In the genomic region with DNA sequence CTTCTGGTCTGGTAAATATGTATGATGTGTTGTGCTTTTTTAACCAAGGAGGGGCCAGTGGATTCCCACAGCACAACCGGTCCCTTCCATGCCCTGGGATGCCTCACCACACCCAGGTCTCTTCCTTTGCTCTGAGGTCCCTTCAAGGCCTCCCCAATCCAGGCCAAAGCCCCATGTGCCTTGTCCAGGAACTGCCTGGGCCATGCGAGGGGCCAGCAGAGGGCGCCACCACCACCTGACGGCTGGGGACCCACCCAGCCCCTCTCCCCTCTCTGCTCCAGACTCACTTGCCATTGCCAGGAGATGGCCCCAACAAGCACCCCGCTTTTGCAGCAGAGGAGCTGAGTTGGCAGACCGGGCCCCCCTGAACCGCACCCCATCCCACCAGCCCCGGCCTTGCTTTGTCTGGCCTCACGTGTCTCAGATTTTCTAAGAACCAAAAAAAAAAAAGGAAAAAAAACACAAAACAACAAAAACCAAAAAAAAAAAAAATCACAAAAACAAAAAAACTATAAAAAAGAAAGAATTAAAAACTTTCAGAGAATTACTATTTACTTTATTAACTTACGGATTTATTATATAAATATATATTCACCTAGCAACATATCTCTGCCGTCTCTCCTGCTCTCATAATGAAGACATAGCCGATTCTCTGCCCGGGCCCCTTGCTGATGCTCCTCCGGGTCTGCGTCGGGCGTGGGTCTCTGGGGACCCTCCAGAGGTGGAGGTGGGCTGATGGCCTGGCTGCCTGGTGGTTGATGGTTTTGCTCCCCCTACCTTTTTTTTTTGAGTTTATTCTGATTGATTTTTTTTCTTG, we compare ENCODE assay signal across 8 cellular contexts. TPM values are rescaled to one million over a fixed set of nuclear protein-coding genes. Genes with fewer than 3 reads are reported as not detected.
A peak's percentile ranks its signal among the peaks of the same experiment; 100 is the strongest.
DNase-seq lines count a peak whose midpoint lies in the region; ATAC-seq and TF ChIP-seq lines count a peak whose summit lies in the region.

No MANE protein-coding gene starts in this region.

- no peaks in the 10 kb centered on the region for H3K27me3 ChIP-seq in DND-41 (ENCODE audit: insufficient read depth, low read length, poor library complexity)

- peak; percentile 88 for TF ChIP-seq CTCF in DND-41 (IDR thresholded peaks at IDR 0.05; ENCODE audit: borderline replicate concordance, extremely low read depth, low read length, poor library complexity, severe bottlenecking)

- no peaks in the 10 kb centered on the region for H3K9me3 Mint-ChIP-seq in T-helper 2 cell treated with Interferon-gamma antibody and Interleukin-4, amounts not matched to agents 5 μg/mL and 100 μg/mL, for 36 hours
- H3K9me3 Mint-ChIP-seq in immature natural killer cell: no peaks in the 10 kb centered on the region

- no peak overlapping the region for H3K9ac ChIP-seq in DND-41 (ENCODE audit: low read depth, low read length)

- no peak overlapping the region for H3K4me3 ChIP-seq in DND-41 (ENCODE audit: low read depth in 1 of 2, low read length in 2 of 2)

- peaks cover 54% of the 10 kb centered on the region for H3K36me3 ChIP-seq in DND-41 (ENCODE audit: insufficient read depth, low read length)

- DNase-seq in DND-41: peak; percentile 77
- peak; percentile 43 to 48 for DNase-seq in Kasumi-1 (lab: John Stamatoyannopoulos, UW)
- peak; percentile 68 for DNase-seq in T-helper 2 cell treated with Interferon-gamma antibody and Interleukin-4, amounts not matched to agents 5 μg/mL and 100 μg/mL, for 36 hours (ENCODE audit: low spot score)
- peak; percentile 64 to 74 (median 74) for DNase-seq in immature natural killer cell
- peak; percentile 67 to 80 for DNase-seq in stimulated activated CD4-positive, alpha-beta T cell treated with anti-CD3 and anti-CD28 coated beads, Interleukin-4, amount 100 ng/mL, for 4 hours

- H3K4me3 Mint-ChIP-seq in T-helper 2 cell treated with Interferon-gamma antibody and Interleukin-4, amounts not matched to agents 5 μg/mL and 100 μg/mL, for 36 hours: no peak overlapping the region
- H3K4me3 Mint-ChIP-seq in immature natural killer cell: peak overlapping the region; percentile 10 to 66 (median 47)

- no peaks in the 10 kb centered on the region for H3K9me3 ChIP-seq in DND-41 (ENCODE audit: insufficient read depth, low read length, severe bottlenecking)

- H3K27ac Mint-ChIP-seq in T-helper 2 cell treated with Interferon-gamma antibody and Interleukin-4, amounts not matched to agents 5 μg/mL and 100 μg/mL, for 36 hours: peak overlapping the region; percentile 78
- H3K27ac Mint-ChIP-seq in immature natural killer cell: peak overlapping the region; percentile 80 to 91 (median 86)

- H3K4me1 Mint-ChIP-seq in T-helper 2 cell treated with Interferon-gamma antibody and Interleukin-4, amounts not matched to agents 5 μg/mL and 100 μg/mL, for 36 hours (ENCODE audit: low read depth): peaks cover 22% of the 10 kb centered on the region
- peaks cover 71 to 74% of the 10 kb centered on the region in 2 donors for H3K4me1 Mint-ChIP-seq in immature natural killer cell

- H3K27me3 Mint-ChIP-seq in T-helper 2 cell treated with Interferon-gamma antibody and Interleukin-4, amounts not matched to agents 5 μg/mL and 100 μg/mL, for 36 hours (ENCODE audit: low read depth): no peaks in the 10 kb centered on the region
- peaks cover 13 to 31% (median 25%) of the 10 kb centered on the region in 3 donors for H3K27me3 Mint-ChIP-seq in immature natural killer cell (ENCODE audit: low read depth in 3 of 3)

- H3K27ac ChIP-seq in DND-41 (ENCODE audit: low read length) (no peak overlapping the region), angular gyrus (ENCODE audit: low read depth, low read length) (peak overlapping the region; percentile 62)

- no peaks in the 10 kb centered on the region for H3K4me1 ChIP-seq in DND-41 (ENCODE audit: insufficient read depth, low read length)

- peaks cover 8% of the 10 kb centered on the region; the same call in 1 of the 2 replicates for H4K20me1 ChIP-seq in DND-41 (ENCODE audit: insufficient read depth, low read length)

- ATAC-seq in DND-41 (ENCODE audit: insufficient read depth, low read depth) (peak; percentile 89), GM19395 (IDR thresholded peaks at IDR 0.05; ENCODE audit: unreplicated experiment) (no peak), GM21367 (IDR thresholded peaks at IDR 0.05; ENCODE audit: unreplicated experiment) (no peak)

- peaks cover 56% of the 10 kb centered on the region for H3K36me3 Mint-ChIP-seq in T-helper 2 cell treated with Interferon-gamma antibody and Interleukin-4, amounts not matched to agents 5 μg/mL and 100 μg/mL, for 36 hours (ENCODE audit: low read depth)
- H3K36me3 Mint-ChIP-seq in immature natural killer cell: peaks cover 4 to 21% (median 9%) of the 10 kb centered on the region in 3 donors

- no peaks in the 10 kb centered on the region for H3K79me2 ChIP-seq in DND-41 (ENCODE audit: insufficient read depth, low read length)

- no peak overlapping the region for H3K4me2 ChIP-seq in DND-41 (ENCODE audit: insufficient read depth, low read length)

- no peak overlapping the region for H2AFZ ChIP-seq in DND-41 (ENCODE audit: low read depth, low read length)

RNA-seq across cellular contexts. Expression of gene CAPN12, which starts 14.4 kb away (rescaled TPM):
- 10 to 100 TPM; 25.7 to 72.8 (median 55.1) TPM for polyA plus RNA-seq in immature natural killer cell

RNA-seq across cellular contexts. Expression of gene LGALS7, which starts 43.5 kb away (rescaled TPM):
- not detected for polyA plus RNA-seq in immature natural killer cell

RNA-seq across cellular contexts. Expression of gene LGALS7B, which starts 59.1 kb away (rescaled TPM):
- polyA plus RNA-seq in immature natural killer cell: not detected
